Comparison of ENCODE assay signal across 7 cellular contexts in genomic region chr6:5398530-5398929, GRCh38.
DNase-seq lines count a peak whose midpoint lies in the region; ATAC-seq lines count a peak whose summit lies in the region.

No MANE protein-coding gene starts in this region.

- ATAC-seq in HG02852 (IDR thresholded peaks at IDR 0.05; ENCODE audit: unreplicated experiment): no peak

- DNase-seq in EH (ENCODE audit: low read depth) (peak; percentile 60), HCEC 1CT (peak; percentile 51), NCI-H748 treated with DMSO at 0.1 percent for 48 hours (lab: John Stamatoyannopoulos, UW) (peak; percentile 29), astrocyte of the hippocampus (ENCODE audit: low read depth, low spot score) (peak; percentile 54), medulla oblongata (ENCODE audit: extremely low spot score) (peak; percentile 47), amygdala (lab: John Stamatoyannopoulos, UW) (no peak)

Comparison
In these comparisons a context has a peak if more than half of its experiments do, and no peak if none do; other contexts are left out.
1. DNase-seq: peak in EH (single experiment), HCEC 1CT (single experiment), NCI-H748 treated with DMSO at 0.1 percent for 48 hours (single experiment), astrocyte of the hippocampus (single experiment) and medulla oblongata (single experiment); none in amygdala (0 of 56).